In genomic region chr1:150066838-150067183, GRCh38 we compare ENCODE assay signal across 8 cellular contexts. TPM values are rescaled to one million over a fixed set of nuclear protein-coding genes. Genes with fewer than 3 reads are reported as not detected.
DNase-seq lines count a peak whose midpoint lies in the region; ATAC-seq and TF ChIP-seq lines count a peak whose summit lies in the region.

No MANE protein-coding gene starts in this region.

- peaks cover 8% of the 10 kb centered on the region for H3K36me3 Mint-ChIP-seq in activated CD8-positive, alpha-beta memory T cell treated with anti-CD3 and anti-CD28 coated beads, Interleukin-2, amount 10 ng/mL, durations not matched to agents 7 days and 5 days
- H3K36me3 Mint-ChIP-seq in nephron (ENCODE audit: low read depth): peaks cover 10% of the 10 kb centered on the region

- H3K4me1 Mint-ChIP-seq in activated CD8-positive, alpha-beta memory T cell treated with anti-CD3 and anti-CD28 coated beads, Interleukin-2, amount 10 ng/mL, durations not matched to agents 7 days and 5 days: peaks cover 37% of the 10 kb centered on the region
- H3K4me1 Mint-ChIP-seq in nephron: peaks cover 39% of the 10 kb centered on the region

- H3K4me3 ChIP-seq in HEK293 (ENCODE audit: low read depth, low read length) (peak overlapping the region; percentile 76), suprapubic skin (peak overlapping the region; percentile 69)

- H3K27me3 ChIP-seq in suprapubic skin: no peaks in the 10 kb centered on the region

- H3K27ac Mint-ChIP-seq in activated CD8-positive, alpha-beta memory T cell treated with anti-CD3 and anti-CD28 coated beads, Interleukin-2, amount 10 ng/mL, durations not matched to agents 7 days and 5 days: peak overlapping the region; percentile 96
- peak overlapping the region; percentile 98 to 100 (median 99) for H3K27ac Mint-ChIP-seq in nephron

- peak overlapping the region; percentile 97 for H3K4me3 Mint-ChIP-seq in activated CD8-positive, alpha-beta memory T cell treated with anti-CD3 and anti-CD28 coated beads, Interleukin-2, amount 10 ng/mL, durations not matched to agents 7 days and 5 days
- H3K4me3 Mint-ChIP-seq in nephron: peak overlapping the region; percentile 92 to 99 (median 96)

- H3K27me3 Mint-ChIP-seq in activated CD8-positive, alpha-beta memory T cell treated with anti-CD3 and anti-CD28 coated beads, Interleukin-2, amount 10 ng/mL, durations not matched to agents 7 days and 5 days: no peaks in the 10 kb centered on the region
- H3K27me3 Mint-ChIP-seq in nephron (ENCODE audit: low read depth): no peaks in the 10 kb centered on the region

- H3K9me3 ChIP-seq in ES-I3 (ENCODE audit: control insufficient read depth, insufficient read depth, low read length): no peaks in the 10 kb centered on the region
- no peaks in the 10 kb centered on the region for H3K9me3 ChIP-seq in HEK293 (ENCODE audit: control insufficient read depth, insufficient read depth, low read depth, low read length)
- H3K9me3 ChIP-seq in suprapubic skin: no peaks in the 10 kb centered on the region

- H3K4me1 ChIP-seq in ES-I3 (ENCODE audit: insufficient read depth, low read length) (no peaks in the 10 kb centered on the region), HEK293 (ENCODE audit: control insufficient read depth, insufficient read depth, low read length) (peaks cover 6% of the 10 kb centered on the region), suprapubic skin (peaks cover 36% of the 10 kb centered on the region)

- H3K9me3 Mint-ChIP-seq in activated CD8-positive, alpha-beta memory T cell treated with anti-CD3 and anti-CD28 coated beads, Interleukin-2, amount 10 ng/mL, durations not matched to agents 7 days and 5 days (ENCODE audit: low read depth): no peaks in the 10 kb centered on the region
- no peaks in the 10 kb centered on the region for H3K9me3 Mint-ChIP-seq in nephron

- no peak for TF ChIP-seq CTCF in HEK293 (tag by site-specific recombination; IDR thresholded peaks at IDR 0.05)
- no peak for TF ChIP-seq CTCF in nephron (IDR thresholded peaks at IDR 0.05; ENCODE audit: unreplicated experiment in 3 of 3)
- TF ChIP-seq CTCF in suprapubic skin (IDR thresholded peaks at IDR 0.05): no peak

- no peak for TF ChIP-seq POLR2A in suprapubic skin (IDR thresholded peaks at IDR 0.05)

- DNase-seq in NCI-H146 treated with DMSO at 0.1 percent for 48 hours (lab: John Stamatoyannopoulos, UW; ENCODE audit: unreplicated experiment): peak; percentile 58
- DNase-seq in activated CD8-positive, alpha-beta memory T cell treated with anti-CD3 and anti-CD28 coated beads, Interleukin-2, amount 10 ng/mL, durations not matched to agents 7 days and 5 days: peak; percentile 59
- peak in 1 of 2 donors; percentile 71 for DNase-seq in suprapubic skin (ENCODE audit: low spot score in 2 of 2)
- DNase-seq in AG08396 (ENCODE audit: low spot score): no peak

- ATAC-seq in activated CD8-positive, alpha-beta memory T cell treated with anti-CD3 and anti-CD28 coated beads, Interleukin-2, amount 10 ng/mL, durations not matched to agents 7 days and 5 days: peak; percentile 47
- ATAC-seq in esophagus mucosa: peak; percentile 35

- no peak for TF ChIP-seq EP300 in suprapubic skin (IDR thresholded peaks at IDR 0.05)

- peak overlapping the region; percentile 96 for H3K27ac ChIP-seq in HEK293 (ENCODE audit: extremely low read depth, low read depth, low read length)
- H3K27ac ChIP-seq in suprapubic skin: peak overlapping the region; percentile 93

- H3K36me3 ChIP-seq in ES-I3 (ENCODE audit: insufficient read depth, low read length) (no peaks in the 10 kb centered on the region; the same call in 1 of the 2 replicates), HEK293 (ENCODE audit: control insufficient read depth in 2 of 2, insufficient read depth in 1 of 2, low read length in 2 of 2) (peaks cover 8 to 21% of the 10 kb centered on the region in 2 experiments; a peak in 2 of 3 replicates), suprapubic skin (peaks cover 4% of the 10 kb centered on the region)

- H3K9ac ChIP-seq in ES-I3 (ENCODE audit: low read depth, low read length): peak overlapping the region; percentile 82

- 1% methylated on average over 7 of the region's 18 CpGs for WGBS in suprapubic skin

- CTCF ChIA-PET in HEK293 (lab: Yijun Ruan, JAX): interaction anchor here (0.6 to 1.3 kb wide), 3 partner anchors 42 to 120 kb away, joined by 4 to 5 read pairs (median 4); no protein-coding TSS in a partner anchor
- CTCF ChIA-PET in activated CD8-positive, alpha-beta memory T cell treated with anti-CD3 and anti-CD28 coated beads, Interleukin-2, amount 10 ng/mL, durations not matched to agents 7 days and 5 days (lab: Charles Lee): interaction anchor here (1.1 to 20.3 kb wide), 5 partner anchors 16 to 167 kb away, joined by 4 to 424 read pairs (median 14); partner anchors contain the start of genes BOLA1 and PLEKHO1

- POLR2A ChIA-PET in HEK293 (lab: Yijun Ruan, JAX): interaction anchor here (2.8 to 3.5 kb wide), 2 partner anchors 56 to 180 kb away, joined by 9 to 15 read pairs; partner anchors contain the start of gene OTUD7B

TF ChIP-seq in HEK293, 187 proteins besides CTCF, POLR2A, EP300 and RAD21 (continues in another document):
- 0 out of 2 replicates have a peak, but pooled peaks have one; percentile 55 for TF ChIP-seq MZF1 (tag by site-specific recombination; IDR thresholded peaks at IDR 0.05; ENCODE audit: borderline replicate concordance)
- no peak for TF ChIP-seq ZNF280D (tag by site-specific recombination; IDR thresholded peaks at IDR 0.05)
- no peak for TF ChIP-seq ZNF280C (tag by site-specific recombination; IDR thresholded peaks at IDR 0.05)
- TF ChIP-seq OSR2 (tag by site-specific recombination; IDR thresholded peaks at IDR 0.05): no peak
- TF ChIP-seq GLI2 (tag by site-specific recombination; IDR thresholded peaks at IDR 0.05; ENCODE audit: borderline replicate concordance, low read depth): peak; percentile 14; the same call in 1 of the 2 replicates
- TF ChIP-seq HOXC10 (CRISPR knock-in tag; IDR thresholded peaks at IDR 0.05): no peak
- TF ChIP-seq ZNF837 (tag by site-specific recombination; IDR thresholded peaks at IDR 0.05): no peak
- TF ChIP-seq KLF9 (tag by site-specific recombination; IDR thresholded peaks at IDR 0.05; ENCODE audit: low read depth): peak; percentile 79

RNA-seq across cellular contexts. Expression of gene VPS45, which starts 0.8 kb away (rescaled TPM):
- total RNA-seq in activated CD8-positive, alpha-beta memory T cell treated with anti-CD3 and anti-CD28 coated beads, Interleukin-2, amount 10 ng/mL, durations not matched to agents 7 days and 5 days: 10 to 100 TPM; 34.7 to 35.9 TPM
- total RNA-seq in esophagus mucosa (22.4 TPM), suprapubic skin (10 to 100 TPM; 23.8 to 67.4 (median 34.2) TPM)

RNA-seq across cellular contexts. Expression of gene OTUD7B, which starts 56.3 kb away (rescaled TPM):
- total RNA-seq in activated CD8-positive, alpha-beta memory T cell treated with anti-CD3 and anti-CD28 coated beads, Interleukin-2, amount 10 ng/mL, durations not matched to agents 7 days and 5 days: 10 to 100 TPM; 16.4 to 19.7 TPM
- total RNA-seq in esophagus mucosa (11.8 TPM), suprapubic skin (10 to 100 TPM; 11.0 to 19.2 (median 15.0) TPM)
